1 cellular context compared by ENCODE assay signal in the genomic region with DNA sequence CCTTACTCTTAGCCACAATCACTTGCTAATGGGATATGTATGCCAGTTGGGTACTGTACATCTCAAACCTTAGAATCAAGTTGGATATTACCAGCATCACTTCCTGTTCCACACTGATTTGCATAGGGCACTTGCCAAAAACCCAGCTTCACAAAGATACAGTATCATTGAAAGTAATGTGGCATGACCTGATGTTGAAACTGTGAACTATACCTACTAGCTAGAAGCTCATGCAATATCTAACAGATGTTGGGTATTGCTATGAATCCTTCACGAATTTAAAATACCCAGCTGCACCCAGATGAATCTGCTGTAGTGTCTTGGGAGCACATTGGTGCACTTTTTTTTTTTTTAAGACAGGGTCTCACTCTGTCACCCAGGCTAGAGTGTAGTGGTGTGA.
TF ChIP-seq lines count a peak whose summit lies in the region.

No MANE protein-coding gene starts in this region.

TF ChIP-seq in HepG2, 621 proteins besides CTCF, POLR2A, EP300 and RAD21:
- no peak for TF ChIP-seq ZBTB4 (CRISPR knock-in tag; IDR thresholded peaks at IDR 0.05; ENCODE audit: borderline replicate concordance)
- no peak for TF ChIP-seq ZNF598 (CRISPR knock-in tag; IDR thresholded peaks at IDR 0.05; ENCODE audit: borderline replicate concordance)
- no peak for TF ChIP-seq POLR2AphosphoS2 (IDR thresholded peaks at IDR 0.05; ENCODE audit: low read depth, low read length)
- TF ChIP-seq ZBTB43 (CRISPR knock-in tag; conservative IDR thresholded peaks at IDR 0.05) = no peak
- no peak for TF ChIP-seq ZNF484 (CRISPR knock-in tag; IDR thresholded peaks at IDR 0.05; ENCODE audit: borderline replicate concordance, low read depth)
- no peak for TF ChIP-seq ZHX2 (IDR thresholded peaks at IDR 0.05; ENCODE audit: low read depth)
- no peak for TF ChIP-seq ZHX2 (CRISPR knock-in tag; IDR thresholded peaks at IDR 0.05; ENCODE audit: borderline replicate concordance)
- no peak for TF ChIP-seq GATAD2A (CRISPR knock-in tag; IDR thresholded peaks at IDR 0.05)
- TF ChIP-seq MTA3 (CRISPR knock-in tag; IDR thresholded peaks at IDR 0.05) = no peak
